Comparison of ENCODE assay signal across 17 cellular contexts in genomic region chr11:10476927-10477689, GRCh38. TPM values are rescaled to one million over a fixed set of nuclear protein-coding genes. Genes with fewer than 3 reads are reported as not detected.
DNase-seq lines count a peak whose midpoint lies in the region; ATAC-seq and TF ChIP-seq lines count a peak whose summit lies in the region.
"Had no signal": no experiment of that assay in that cellular context is flagged by ENCODE, and none has a peak within 500 bp of the region (broad histone marks: within the 10 kb centered on the region; RNA-seq: fewer than 3 reads in every experiment).

No MANE protein-coding gene starts in this region.

- H3K4me1 Mint-ChIP-seq in activated B cell treated with CpG ODN at 0.5 μM for 24 hours = peaks cover 55% of the 10 kb centered on the region
- peaks cover 46 to 64% (median 58%) of the 10 kb centered on the region in 3 donors for H3K4me1 Mint-ChIP-seq in naive B cell

- POLR2A ChIA-PET in activated B cell treated with CpG ODN at 0.5 μM for 24 hours (lab: Charles Lee) = interaction anchor here (0.7 to 2.1 kb wide), 5 partner anchors 11 to 217 kb away, joined by 3 to 10 read pairs (median 4); no protein-coding TSS in a partner anchor

- no peaks in the 10 kb centered on the region for H3K4me1 ChIP-seq in body of pancreas
- H3K4me1 ChIP-seq: breast epithelium had no signal

- H3K4me3 Mint-ChIP-seq in activated B cell treated with CpG ODN at 0.5 μM for 24 hours (peak overlapping the region; percentile 28), naive B cell (no peak overlapping the region)

- H3K27ac Mint-ChIP-seq in activated B cell treated with CpG ODN at 0.5 μM for 24 hours (peak overlapping the region; percentile 83), naive B cell (peak overlapping the region; percentile 56 to 92 (median 81))

- no peaks in the 10 kb centered on the region for H3K36me3 ChIP-seq in brain microvascular endothelial cell (replicated peaks)
- H3K36me3 ChIP-seq in body of pancreas (replicated peaks in 1 of 2; ENCODE audit: insufficient read depth in 1 of 2, low read depth in 2 of 2) = no peaks in the 10 kb centered on the region
- H3K36me3 ChIP-seq: breast epithelium had no signal

- no peak overlapping the region for H3K27ac ChIP-seq in brain microvascular endothelial cell
- no peak overlapping the region for H3K27ac ChIP-seq in body of pancreas
- H3K27ac ChIP-seq: 22Rv1; BLaER1 treated with 17β-estradiol and CSF1 and Interleukin-3, amounts not matched to agents 10 nM and 100 nM; breast epithelium had no signal

- H3K36me3 Mint-ChIP-seq in activated B cell treated with CpG ODN at 0.5 μM for 24 hours (ENCODE audit: low read depth) (peaks cover 90% of the 10 kb centered on the region), naive B cell (peaks cover 11 to 30% of the 10 kb centered on the region in 2 donors)

- intact Hi-C loops in activated B cell treated with CpG ODN at 0.5 μM for 24 hours (cut with micrococcal nuclease) = loop anchor here (1.0 kb wide), 1 partner anchor 17 kb away; no protein-coding TSS in a partner anchor
- intact Hi-C loops in body of pancreas (cut with DNase I) = no loop called here

- no peak for TF ChIP-seq POLR2A in body of pancreas (IDR thresholded peaks at IDR 0.05)

- TF ChIP-seq CTCF in activated B cell treated with CpG ODN at 0.5 μM for 24 hours (IDR thresholded peaks at IDR 0.05) (no peak), brain microvascular endothelial cell (IDR thresholded peaks at IDR 0.05; ENCODE audit: low read depth, low read length, missing control alignments) (no peak), body of pancreas (IDR thresholded peaks at IDR 0.05) (no peak)

- no peaks in the 10 kb centered on the region for H3K27me3 ChIP-seq in brain microvascular endothelial cell (replicated peaks)
- H3K27me3 ChIP-seq in body of pancreas = no peaks in the 10 kb centered on the region
- H3K27me3 ChIP-seq: BLaER1 treated with 17β-estradiol and CSF1 and Interleukin-3, amounts not matched to agents 10 nM and 100 nM; breast epithelium had no signal

- CTCF ChIA-PET in activated B cell treated with CpG ODN at 0.5 μM for 24 hours (lab: Charles Lee) = interaction anchor here (2.0 kb wide), 1 partner anchor 64 kb away, joined by 5 read pairs; no protein-coding TSS in a partner anchor

- in situ Hi-C loops in brain microvascular endothelial cell (cut with HindIII; ENCODE audit: low pct_ligation_motif_present, low sequenced_read_pairs) = no loop called here

- DNase-seq in DMS53 (lab: John Stamatoyannopoulos, UW) (peak; percentile 11), DMS53 treated with DMSO at 0.1 percent for 48 hours (lab: John Stamatoyannopoulos, UW; ENCODE audit: unreplicated experiment) (no peak), CD1c-positive myeloid dendritic cell (ENCODE audit: extremely low spot score) (peak; percentile 35), activated B cell treated with CpG ODN at 0.5 μM for 24 hours (no peak), naive B cell (no peak), brain microvascular endothelial cell (no peak), NCI-H128 (lab: John Stamatoyannopoulos, UW; ENCODE audit: unreplicated experiment) (no peak), body of pancreas (no peak)
- DNase-seq: activated gamma-delta T cell treated with Interleukin-2 at 50 U/mL for 16 hours, EL, left colon, NCI-H446, retina, SK-N-SH had no signal

- no peak overlapping the region for H3K4me3 ChIP-seq in brain microvascular endothelial cell (ENCODE audit: low read depth, low read length)
- no peak overlapping the region for H3K4me3 ChIP-seq in body of pancreas
- H3K4me3 ChIP-seq: BLaER1 treated with 17β-estradiol and CSF1 and Interleukin-3, amounts not matched to agents 10 nM and 100 nM; breast epithelium had no signal

- no peaks in the 10 kb centered on the region for H3K9me3 ChIP-seq in body of pancreas
- H3K9me3 ChIP-seq: BLaER1 treated with 17β-estradiol and CSF1 and Interleukin-3, amounts not matched to agents 10 nM and 100 nM; breast epithelium; SK-N-SH had no signal

- ATAC-seq in activated B cell treated with CpG ODN at 0.5 μM for 24 hours (ENCODE audit: low read depth) (peak; percentile 70), naive B cell (ENCODE audit: low read depth in 2 of 2) (peak in 1 of 2 donors; percentile 8), body of pancreas (no peak)
- ATAC-seq: left colon had no signal

- 69 to 70% methylated on average over 5 of the region's 5 CpGs for WGBS in body of pancreas, 2 donors

- no peaks in the 10 kb centered on the region for H3K27me3 Mint-ChIP-seq in activated B cell treated with CpG ODN at 0.5 μM for 24 hours
- H3K27me3 Mint-ChIP-seq in naive B cell = no peaks in the 10 kb centered on the region

- H3K9me3 Mint-ChIP-seq in activated B cell treated with CpG ODN at 0.5 μM for 24 hours (no peaks in the 10 kb centered on the region), naive B cell (no peaks in the 10 kb centered on the region)

RNA-seq across cellular contexts. Expression of gene AMPD3, which starts 22.0 kb away (rescaled TPM):
- total RNA-seq in activated B cell treated with CpG ODN at 0.5 μM for 24 hours = 99.5 and 116 TPM in 2 replicates
- 10 to 100 TPM; 20.2 to 35.5 (median 27.3) TPM for polyA plus RNA-seq in naive B cell (ENCODE audit: low read depth in 6 of 6)
- total RNA-seq in body of pancreas = 1 to 10 TPM; 3.6 to 9.9 TPM

Comparison
In these comparisons a context has a peak if more than half of its experiments do, and no peak if none do; other contexts are left out.
1. DNase-seq: peak in DMS53 (single experiment) and CD1c-positive myeloid dendritic cell (single experiment); none in DMS53 treated with DMSO at 0.1 percent for 48 hours (single experiment), activated B cell treated with CpG ODN at 0.5 μM for 24 hours (single experiment), naive B cell (single experiment), brain microvascular endothelial cell (single experiment), NCI-H128 (single experiment) and body of pancreas (0 of 4).